8 cellular contexts compared by ENCODE assay signal in genomic region chr14:91177073-91177796, GRCh38.
DNase-seq lines count a peak whose midpoint lies in the region; ATAC-seq and TF ChIP-seq lines count a peak whose summit lies in the region.

No MANE protein-coding gene starts in this region.

- TF ChIP-seq EP300 in ovary (IDR thresholded peaks at IDR 0.05) (no peak), tibial nerve (IDR thresholded peaks at IDR 0.05) (no peak)

- H2AFZ ChIP-seq in Karpas-422 (ENCODE audit: low read length): no peak overlapping the region

- H3K27ac ChIP-seq in Karpas-422 (ENCODE audit: low read length): no peak overlapping the region
- peak overlapping the region in 3 of 4 donors; percentile 18 to 28 (median 22) for H3K27ac ChIP-seq in Peyer's patch
- H3K27ac ChIP-seq in ovary: no peak overlapping the region
- peak overlapping the region in 1 of 4 donors; percentile 22 for H3K27ac ChIP-seq in tibial nerve

- no peak for ATAC-seq in GM21367 (IDR thresholded peaks at IDR 0.05; ENCODE audit: unreplicated experiment)

- POLR2A ChIA-PET in GM10248 (lab: Yijun Ruan, JAX): no interaction called here

- intact Hi-C loops in ovary (cut with DNase I): loop anchor here in 2 of 4 donors (5.0 to 10.0 kb wide), 3 partner anchors 110 to 882 kb away; no protein-coding TSS in a partner anchor

- H3K27me3 ChIP-seq in Karpas-422 (ENCODE audit: low read length) (no peaks in the 10 kb centered on the region), Peyer's patch (no peaks in the 10 kb centered on the region), ovary (no peaks in the 10 kb centered on the region), tibial nerve (no peaks in the 10 kb centered on the region)

- DNase-seq in GM10248 (ENCODE audit: extremely low spot score) (peak; percentile 76), Karpas-422 (peak; percentile 92), Peyer's patch (peak in 2 of 3 donors; percentile 58 to 87), fibroblast of pulmonary artery (ENCODE audit: low read depth) (peak; percentile 81), ovary (peak in 1 of 5 donors; percentile 40), tibial nerve (ENCODE audit: low spot score in 2 of 2) (peak in 1 of 2 donors; percentile 56)
- DNase-seq in activated T-cell treated with anti-CD3 and anti-CD28 coated beads, Interleukin-2, amount 50 U/mL, for 48 hours: peak; percentile 71 to 76

- no peaks in the 10 kb centered on the region for H4K20me1 ChIP-seq in Karpas-422 (ENCODE audit: insufficient read depth, low read depth, low read length)

- no peaks in the 10 kb centered on the region for H3K79me2 ChIP-seq in Karpas-422 (ENCODE audit: low read length)

- no peaks in the 10 kb centered on the region for H3K4me1 ChIP-seq in Karpas-422 (ENCODE audit: low read length)
- H3K4me1 ChIP-seq in Peyer's patch: peaks cover 0 to 10% (median 4%) of the 10 kb centered on the region in 4 donors
- H3K4me1 ChIP-seq in ovary (ENCODE audit: insufficient read depth): no peaks in the 10 kb centered on the region
- peaks cover 0 to 5% (median 0%) of the 10 kb centered on the region in 4 donors for H3K4me1 ChIP-seq in tibial nerve

- peak; percentile 73 for TF ChIP-seq CTCF in GM10248 (IDR thresholded peaks at IDR 0.05; ENCODE audit: control extremely low read depth, extremely low read depth, low read depth, missing control alignments)
- TF ChIP-seq CTCF in Peyer's patch (IDR thresholded peaks at IDR 0.05): peak; percentile 59 to 87 (median 80)
- TF ChIP-seq CTCF in fibroblast of pulmonary artery (IDR thresholded peaks at IDR 0.05; ENCODE audit: low read length, missing control alignments): peak; percentile 86
- peak in 2 of 3 donors; percentile 29 to 39 for TF ChIP-seq CTCF in ovary (IDR thresholded peaks at IDR 0.05)
- peak; percentile 58 to 72 (median 62) for TF ChIP-seq CTCF in tibial nerve (IDR thresholded peaks at IDR 0.05)

- H3K9ac ChIP-seq in Karpas-422 (ENCODE audit: low read length): no peak overlapping the region

- TF ChIP-seq POLR2A in Peyer's patch (IDR thresholded peaks at IDR 0.05): no peak
- no peak for TF ChIP-seq POLR2A in ovary (IDR thresholded peaks at IDR 0.05)
- no peak for TF ChIP-seq POLR2A in tibial nerve (IDR thresholded peaks at IDR 0.05)

- no peak overlapping the region for H3K4me2 ChIP-seq in Karpas-422 (ENCODE audit: low read depth, low read length, poor library complexity, severe bottlenecking)

- H3K9me3 ChIP-seq in Karpas-422 (ENCODE audit: low read length) (no peaks in the 10 kb centered on the region), Peyer's patch (no peaks in the 10 kb centered on the region), ovary (no peaks in the 10 kb centered on the region), tibial nerve (no peaks in the 10 kb centered on the region)

- WGBS in ovary, 3 donors: 69 to 70% (median 69%) methylated on average over 10 of the region's 10 CpGs
- 64 to 65% methylated on average over 10 of the region's 10 CpGs for WGBS in tibial nerve, 2 donors

- H3K9me2 ChIP-seq in Karpas-422 (replicated peaks; ENCODE audit: insufficient read depth, low read length): no peaks in the 10 kb centered on the region

- H3K36me3 ChIP-seq in Karpas-422 (ENCODE audit: insufficient read depth, low read length) (peaks cover 17% of the 10 kb centered on the region), Peyer's patch (peaks cover 0 to 84% (median 0%) of the 10 kb centered on the region in 3 donors), ovary (no peaks in the 10 kb centered on the region), tibial nerve (peaks cover 0 to 64% (median 0%) of the 10 kb centered on the region in 3 donors)

- H3K4me3 ChIP-seq in Karpas-422 (ENCODE audit: low read length) (no peak overlapping the region), Peyer's patch (no peak overlapping the region), fibroblast of pulmonary artery (replicated peaks; ENCODE audit: low read depth, low read length) (no peak overlapping the region), ovary (no peak overlapping the region), tibial nerve (no peak overlapping the region)

- CTCF ChIA-PET in GM10248 (lab: Yijun Ruan, JAX): interaction anchor here (0.7 to 11.2 kb wide), 50 partner anchors 8 to 346 kb away, joined by 3 to 197 read pairs (median 5); partner anchors contain the start of genes CCDC88C, DGLUCY and GPR68

Comparison
In these comparisons a context has a peak if more than half of its experiments do, and no peak if none do; other contexts are left out.
1. CTCF ChIP-seq: peak in every context shown above with its lines; median percentile 86 in fibroblast of pulmonary artery; 80 in Peyer's patch; 73 in GM10248; 62 in tibial nerve; 34 in ovary.
2. H3K27ac ChIP-seq: peak in Peyer's patch (3 of 4); none in Karpas-422 (single experiment) and ovary (0 of 2).